Comparison of ENCODE assay signal across 1 cellular context in genomic region chr2:65016789-65017188, GRCh38.
A peak's percentile ranks its signal among the peaks of the same experiment; 100 is the strongest.
TF ChIP-seq lines count a peak whose summit lies in the region.

No MANE protein-coding gene starts in this region.

TF ChIP-seq in GM12878, 131 proteins besides CTCF, POLR2A, EP300 and RAD21:
- 0 out of 3 replicates have a peak, but pooled peaks of 1 of the 2 experiments have one; percentile 4 for TF ChIP-seq EGR1 (IDR thresholded peaks at IDR 0.05; ENCODE audit: borderline replicate concordance in 1 of 2, low read depth in 2 of 2, low read length in 2 of 2)
- peak; percentile 37; the same call in 1 of the 2 replicates for TF ChIP-seq NR2F1 (conservative IDR thresholded peaks at IDR 0.05)
- TF ChIP-seq BHLHE40 (IDR thresholded peaks at IDR 0.05; ENCODE audit: borderline replicate concordance in 1 of 2, low read depth in 2 of 2, low read length in 1 of 2): peak; percentile 42 to 49; a peak in 2 of 4 replicates
- 0 out of 2 replicates have a peak, but pooled peaks have one; percentile 40 for TF ChIP-seq ATF2 (IDR thresholded peaks at IDR 0.05; ENCODE audit: low read length)
- TF ChIP-seq NFIC (IDR thresholded peaks at IDR 0.05; ENCODE audit: low read depth, low read length): 0 out of 2 replicates have a peak, but pooled peaks have one; percentile 27
- peak; percentile 92 for TF ChIP-seq MEF2B (IDR thresholded peaks at IDR 0.05; ENCODE audit: partially characterized antibody, poor library complexity, severe bottlenecking)
- no peak for TF ChIP-seq CBFB (IDR thresholded peaks at IDR 0.05; ENCODE audit: low read depth)
- peak; percentile 55; the same call in 1 of the 2 replicates for TF ChIP-seq BCL11A (IDR thresholded peaks at IDR 0.05; ENCODE audit: low read depth, low read length)
- TF ChIP-seq JUNB (IDR thresholded peaks at IDR 0.05): peak; percentile 53
- 0 out of 2 replicates have a peak, but pooled peaks have one; percentile 35 for TF ChIP-seq MTA3 (IDR thresholded peaks at IDR 0.05; ENCODE audit: borderline replicate concordance, low read length)
- TF ChIP-seq BCLAF1 (IDR thresholded peaks at IDR 0.05): no peak
- no peak for TF ChIP-seq HCFC1 (IDR thresholded peaks at IDR 0.05; ENCODE audit: low read length)
- peak; percentile 72 for TF ChIP-seq ATF7 (IDR thresholded peaks at IDR 0.05; ENCODE audit: low read depth)
- no peak for TF ChIP-seq SRF (IDR thresholded peaks at IDR 0.05; ENCODE audit: low read depth in 2 of 2, low read length in 2 of 2)
- TF ChIP-seq MEF2A (IDR thresholded peaks at IDR 0.05; ENCODE audit: insufficient read depth, low read depth, low read length): 0 out of 2 replicates have a peak, but pooled peaks have one; percentile 46
- TF ChIP-seq ZNF592 (IDR thresholded peaks at IDR 0.05): no peak
- TF ChIP-seq SMAD1 (IDR thresholded peaks at IDR 0.05; ENCODE audit: low read depth, partially characterized antibody): no peak
- peak; percentile 47; the same call in 1 of the 2 replicates for TF ChIP-seq EED (IDR thresholded peaks at IDR 0.05; ENCODE audit: low read depth)
- no peak for TF ChIP-seq RB1 (IDR thresholded peaks at IDR 0.05; ENCODE audit: borderline replicate concordance)
- peak; percentile 50; the same call in 1 of the 2 replicates for TF ChIP-seq MTA2 (IDR thresholded peaks at IDR 0.05; ENCODE audit: low read depth)
- peak; percentile 11; the same call in 1 of the 2 replicates for TF ChIP-seq PML (IDR thresholded peaks at IDR 0.05; ENCODE audit: low read length)
- peak; percentile 42; the same call in 1 of the 2 replicates for TF ChIP-seq RUNX3 (IDR thresholded peaks at IDR 0.05; ENCODE audit: low read length)
- peak in 1 of 2 experiments; percentile 26; a peak in 1 of 4 replicates for TF ChIP-seq IKZF2 (IDR thresholded peaks at IDR 0.05)
